Comparison of ENCODE assay signal across 1 cellular context in the genomic region with DNA sequence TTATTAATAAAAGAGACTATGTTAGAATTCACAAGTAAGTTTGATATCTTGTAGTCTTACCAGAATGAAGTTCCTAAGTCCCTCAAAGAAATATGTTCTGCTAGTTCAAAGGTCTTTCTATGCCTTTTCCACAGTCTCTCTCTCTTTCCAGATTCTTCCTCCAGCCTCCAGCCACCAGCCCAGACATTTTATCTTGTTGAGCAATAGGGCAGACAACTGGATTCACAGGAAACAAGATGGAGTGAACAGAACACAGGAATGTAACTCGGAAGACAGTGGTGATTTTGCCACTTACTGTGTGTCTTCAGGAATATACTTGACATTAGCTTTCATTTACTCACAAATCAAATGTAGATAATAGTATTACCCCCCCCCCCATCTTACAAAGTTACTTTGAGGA.
TF ChIP-seq lines count a peak whose summit lies in the region.

No MANE protein-coding gene starts in this region.

TF ChIP-seq in liver, 16 proteins besides CTCF, POLR2A, EP300 and RAD21 (continued from another document):
- TF ChIP-seq, protein P1, sequence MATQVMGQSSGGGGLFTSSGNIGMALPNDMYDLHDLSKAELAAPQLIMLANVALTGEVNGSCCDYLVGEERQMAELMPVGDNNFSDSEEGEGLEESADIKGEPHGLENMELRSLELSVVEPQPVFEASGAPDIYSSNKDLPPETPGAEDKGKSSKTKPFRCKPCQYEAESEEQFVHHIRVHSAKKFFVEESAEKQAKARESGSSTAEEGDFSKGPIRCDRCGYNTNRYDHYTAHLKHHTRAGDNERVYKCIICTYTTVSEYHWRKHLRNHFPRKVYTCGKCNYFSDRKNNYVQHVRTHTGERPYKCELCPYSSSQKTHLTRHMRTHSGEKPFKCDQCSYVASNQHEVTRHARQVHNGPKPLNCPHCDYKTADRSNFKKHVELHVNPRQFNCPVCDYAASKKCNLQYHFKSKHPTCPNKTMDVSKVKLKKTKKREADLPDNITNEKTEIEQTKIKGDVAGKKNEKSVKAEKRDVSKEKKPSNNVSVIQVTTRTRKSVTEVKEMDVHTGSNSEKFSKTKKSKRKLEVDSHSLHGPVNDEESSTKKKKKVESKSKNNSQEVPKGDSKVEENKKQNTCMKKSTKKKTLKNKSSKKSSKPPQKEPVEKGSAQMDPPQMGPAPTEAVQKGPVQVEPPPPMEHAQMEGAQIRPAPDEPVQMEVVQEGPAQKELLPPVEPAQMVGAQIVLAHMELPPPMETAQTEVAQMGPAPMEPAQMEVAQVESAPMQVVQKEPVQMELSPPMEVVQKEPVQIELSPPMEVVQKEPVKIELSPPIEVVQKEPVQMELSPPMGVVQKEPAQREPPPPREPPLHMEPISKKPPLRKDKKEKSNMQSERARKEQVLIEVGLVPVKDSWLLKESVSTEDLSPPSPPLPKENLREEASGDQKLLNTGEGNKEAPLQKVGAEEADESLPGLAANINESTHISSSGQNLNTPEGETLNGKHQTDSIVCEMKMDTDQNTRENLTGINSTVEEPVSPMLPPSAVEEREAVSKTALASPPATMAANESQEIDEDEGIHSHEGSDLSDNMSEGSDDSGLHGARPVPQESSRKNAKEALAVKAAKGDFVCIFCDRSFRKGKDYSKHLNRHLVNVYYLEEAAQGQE (IDR thresholded peaks at IDR 0.05), result no peak
- TF ChIP-seq NR2F2 (IDR thresholded peaks at IDR 0.05) (no peak), RXRA (IDR thresholded peaks at IDR 0.05) (no peak), GABPA (IDR thresholded peaks at IDR 0.05 in 1 of 2, conservative IDR thresholded peaks at IDR 0.05 in 1 of 2) (no peak), FOXA2 (IDR thresholded peaks at IDR 0.05) (no peak), JUND (IDR thresholded peaks at IDR 0.05) (no peak), HNF4A (conservative IDR thresholded peaks at IDR 0.05) (no peak)
